In the genomic region with DNA sequence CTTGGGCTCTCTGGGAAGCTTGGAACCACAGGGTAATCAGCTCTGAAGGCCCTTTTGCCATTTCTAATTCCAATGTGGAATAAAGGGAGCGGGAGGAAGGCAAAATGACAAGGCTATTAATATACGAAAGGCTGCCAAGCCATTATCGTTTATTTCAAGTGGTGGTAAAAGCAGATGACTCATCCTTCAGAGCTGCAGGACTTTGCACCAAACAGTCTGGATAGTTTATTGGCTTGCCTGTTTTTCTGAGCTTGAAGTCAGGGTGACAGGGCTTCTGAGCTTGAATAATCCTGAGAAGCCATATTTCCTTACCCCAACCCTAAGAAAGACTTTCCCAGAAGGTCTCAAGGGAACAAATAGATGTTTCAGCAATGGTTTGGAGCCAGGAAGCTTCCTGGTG, we compare ENCODE assay signal across 12 cellular contexts. TPM values are rescaled to one million over a fixed set of nuclear protein-coding genes. Genes with fewer than 3 reads are reported as not detected.
A peak's percentile ranks its signal among the peaks of the same experiment; 100 is the strongest.
DNase-seq lines count a peak whose midpoint lies in the region; ATAC-seq, FAIRE-seq and TF ChIP-seq lines count a peak whose summit lies in the region.
"Had no signal": no experiment of that assay in that cellular context is flagged by ENCODE, and none has a peak within 500 bp of the region (broad histone marks: within the 10 kb centered on the region; RNA-seq: fewer than 3 reads in every experiment).

No MANE protein-coding gene starts in this region.

- TF ChIP-seq CTCF in MCF 10A (IDR thresholded peaks at IDR 0.05; ENCODE audit: unreplicated experiment) (no peak), breast epithelium (IDR thresholded peaks at IDR 0.05) (no peak), foreskin keratinocyte (conservative IDR thresholded peaks at IDR 0.05) (no peak)

- H3K4me1 Mint-ChIP-seq in MCF 10A (ENCODE audit: insufficient read depth, unreplicated experiment) = peaks cover 20% of the 10 kb centered on the region
- H3K4me1 Mint-ChIP-seq: activated CD4-positive, alpha-beta T cell treated with anti-CD3 and anti-CD28 coated beads, Interleukin-2, amount 10 ng/mL, durations not matched to agents 24 days and 14 days; brain had no signal

- peak; percentile 42 for ATAC-seq in foreskin keratinocyte
- ATAC-seq in GM19035 (IDR thresholded peaks at IDR 0.05; ENCODE audit: unreplicated experiment) = no peak

- no peaks in the 10 kb centered on the region for H3K27me3 Mint-ChIP-seq in MCF 10A (ENCODE audit: insufficient read depth, unreplicated experiment)
- H3K27me3 Mint-ChIP-seq: activated CD4-positive, alpha-beta T cell treated with anti-CD3 and anti-CD28 coated beads, Interleukin-2, amount 10 ng/mL, durations not matched to agents 24 days and 14 days had no signal

- H3K36me3 ChIP-seq in breast epithelium (no peaks in the 10 kb centered on the region), SK-N-MC (ENCODE audit: insufficient read depth, low read length) (no peaks in the 10 kb centered on the region)
- H3K36me3 ChIP-seq: BLaER1 had no signal

- CTCF ChIA-PET in MCF 10A (lab: Yijun Ruan, JAX) = interaction anchor here (0.7 to 1.6 kb wide), 2 partner anchors 157 to 402 kb away, joined by 3 to 7 read pairs; no protein-coding TSS in a partner anchor

- H3K4me3 Mint-ChIP-seq in MCF 10A (ENCODE audit: unreplicated experiment) = no peak overlapping the region
- H3K4me3 Mint-ChIP-seq: activated CD4-positive, alpha-beta T cell treated with anti-CD3 and anti-CD28 coated beads, Interleukin-2, amount 10 ng/mL, durations not matched to agents 24 days and 14 days; brain had no signal

- no peak overlapping the region for H3K27ac Mint-ChIP-seq in MCF 10A (ENCODE audit: low read depth, unreplicated experiment)
- H3K27ac Mint-ChIP-seq: activated CD4-positive, alpha-beta T cell treated with anti-CD3 and anti-CD28 coated beads, Interleukin-2, amount 10 ng/mL, durations not matched to agents 24 days and 14 days; brain had no signal

- no peaks in the 10 kb centered on the region for H3K4me1 ChIP-seq in breast epithelium
- H3K4me1 ChIP-seq in foreskin keratinocyte = peaks cover 39% of the 10 kb centered on the region
- H3K4me1 ChIP-seq: BLaER1 had no signal

- H3K27me3 ChIP-seq in breast epithelium (peaks cover 0 to 15% of the 10 kb centered on the region in 2 donors), foreskin keratinocyte (no peaks in the 10 kb centered on the region)

- no peak overlapping the region for H3K4me3 ChIP-seq in breast epithelium
- H3K4me3 ChIP-seq in SK-N-MC = 0 out of 2 replicates have a peak overlapping the region, but pooled peaks have one; percentile 38
- H3K4me3 ChIP-seq: BLaER1 had no signal

- FAIRE-seq in urothelium cell line (lab: Jason Lieb, UNC) = no peak
- FAIRE-seq: H54 had no signal

- POLR2A ChIA-PET in MCF 10A (lab: Yijun Ruan, JAX) = interaction anchor here (5.8 kb wide), 1 partner anchor 8 kb away, joined by 47 read pairs; the partner anchor contains the start of gene GABRE

- H3K9ac ChIP-seq in SK-N-MC (ENCODE audit: insufficient read length) = no peak overlapping the region
- H3K9ac ChIP-seq: BLaER1 had no signal

- no peak overlapping the region for H3K27ac ChIP-seq in breast epithelium
- H3K27ac ChIP-seq in SK-N-MC = peak overlapping the region; percentile 60; the same call in 1 of the 2 replicates
- peak overlapping the region; percentile 45 for H3K27ac ChIP-seq in foreskin keratinocyte
- H3K27ac ChIP-seq: BLaER1 had no signal

- intact Hi-C loops in MCF 10A (cut with micrococcal nuclease) (no loop called here), breast epithelium (cut with DNase I; ENCODE audit: low total_unique reads) (no loop called here)

- no TSS peak for BruUV-seq in MCF 10A (replicated peaks; lab: Mats Ljungman, UMichigan)

- peaks cover 6% of the 10 kb centered on the region for H3K9me3 Mint-ChIP-seq in MCF 10A (ENCODE audit: unreplicated experiment)
- H3K9me3 Mint-ChIP-seq: activated CD4-positive, alpha-beta T cell treated with anti-CD3 and anti-CD28 coated beads, Interleukin-2, amount 10 ng/mL, durations not matched to agents 24 days and 14 days; brain had no signal

- no peaks in the 10 kb centered on the region for H3K9me3 ChIP-seq in breast epithelium
- no peaks in the 10 kb centered on the region for H3K9me3 ChIP-seq in SK-N-MC (ENCODE audit: low read depth, low read length)
- H3K9me3 ChIP-seq: BLaER1 had no signal

- peak; percentile 74 for DNase-seq in MCF 10A (ENCODE audit: unreplicated experiment)
- DNase-seq in breast epithelium (ENCODE audit: low spot score in 2 of 2) = no peak
- DNase-seq in SK-N-MC (ENCODE audit: low read depth, low spot score) = peak; percentile 20
- DNase-seq in foreskin keratinocyte = no peak
- DNase-seq in urothelium cell line (ENCODE audit: low spot score) = peak; percentile 64
- no peak for DNase-seq in NCI-H526 treated with DMSO at 0.1 percent for 48 hours (lab: John Stamatoyannopoulos, UW)
- DNase-seq in NCI-H2107 treated with DMSO at 0.1 percent for 48 hours (lab: John Stamatoyannopoulos, UW; ENCODE audit: unreplicated experiment) = no peak
- DNase-seq: activated CD4-positive, alpha-beta T cell treated with anti-CD3 and anti-CD28 coated beads, Interleukin-2, amount 10 ng/mL, durations not matched to agents 24 days and 14 days had no signal

- H3K36me3 Mint-ChIP-seq in MCF 10A (ENCODE audit: insufficient read depth, unreplicated experiment) = no peaks in the 10 kb centered on the region
- H3K36me3 Mint-ChIP-seq: brain had no signal

- no peak for TF ChIP-seq POLR2A in breast epithelium (IDR thresholded peaks at IDR 0.05)

RNA-seq across cellular contexts. Expression of gene GABRE, which starts 7.7 kb away (rescaled TPM):
- total RNA-seq in MCF 10A (2022) = 12.9 and 19.3 TPM in 2 replicates
- total RNA-seq in breast epithelium = 100 to 1,000 TPM in 1 of 3 donors, 10 to 100 TPM in 2; 42.0 to 120 (median 85.5) TPM
- 8.3 and 9.8 TPM in 2 replicates for total RNA-seq in foreskin keratinocyte
- 3.9 and 4.4 TPM in 2 replicates for polyA plus RNA-seq in foreskin keratinocyte
- total RNA-seq: activated CD4-positive, alpha-beta T cell treated with anti-CD3 and anti-CD28 coated beads, Interleukin-2, amount 10 ng/mL, durations not matched to agents 24 days and 14 days had no signal

Comparison
In these comparisons a context has a peak if more than half of its experiments do, and no peak if none do; other contexts are left out.
1. DNase-seq: peak in MCF 10A (single experiment), SK-N-MC (single experiment) and urothelium cell line (single experiment); none in breast epithelium (0 of 2), foreskin keratinocyte (0 of 2), NCI-H526 treated with DMSO at 0.1 percent for 48 hours (single experiment) and NCI-H2107 treated with DMSO at 0.1 percent for 48 hours (single experiment).
2. H3K27ac ChIP-seq: peak in SK-N-MC (single experiment) and foreskin keratinocyte (single experiment); none in breast epithelium (0 of 2).